In the genomic region with DNA sequence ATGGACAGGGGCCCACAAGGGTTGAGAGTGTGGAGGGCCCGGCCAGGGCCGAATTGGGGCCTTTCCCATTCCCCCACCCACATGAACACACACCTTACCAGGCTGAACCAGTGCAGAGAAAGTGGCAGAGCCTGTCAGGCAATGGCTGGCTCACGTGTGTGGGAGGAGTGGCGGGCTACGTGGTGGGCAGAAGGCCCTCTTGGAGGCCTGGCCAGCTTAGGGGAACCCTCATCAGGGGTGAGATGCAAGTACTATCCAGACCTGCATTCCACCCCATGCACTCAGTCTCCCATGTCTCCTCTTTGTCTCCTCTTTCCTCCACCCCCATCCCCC, we compare ENCODE assay signal across 8 cellular contexts. TPM values are rescaled to one million over a fixed set of nuclear protein-coding genes. Genes with fewer than 3 reads are reported as not detected.
DNase-seq lines count a peak whose midpoint lies in the region; ATAC-seq and TF ChIP-seq lines count a peak whose summit lies in the region.

No MANE protein-coding gene starts in this region.

- intact Hi-C loops in activated naive CD4-positive, alpha-beta T cell treated with anti-CD3 and anti-CD28 coated beads for 36 hours (cut with micrococcal nuclease) = no loop called here
- intact Hi-C loops in esophagus muscularis mucosa (cut with DNase I) = no loop called here

- no peaks in the 10 kb centered on the region for H4K20me1 ChIP-seq in neural cell (ENCODE audit: insufficient read depth)

- no peak overlapping the region for H2AFZ ChIP-seq in neural cell (ENCODE audit: low read depth, low read length)

- peaks cover 6% of the 10 kb centered on the region for H3K36me3 Mint-ChIP-seq in activated naive CD4-positive, alpha-beta T cell treated with anti-CD3 and anti-CD28 coated beads for 36 hours (ENCODE audit: low read depth)

- H3F3A ChIP-seq in neural cell (ENCODE audit: insufficient read depth, low read length, poor library complexity, severe bottlenecking) = no peaks in the 10 kb centered on the region

- no peak for DNase-seq in activated naive CD4-positive, alpha-beta T cell treated with anti-CD3 and anti-CD28 coated beads for 36 hours
- DNase-seq in activated naive CD4-positive, alpha-beta T cell (lab: John Stamatoyannopoulos, UW) = no peak
- DNase-seq in esophagus muscularis mucosa (ENCODE audit: extremely low spot score) (no peak), NCI-H510A (lab: John Stamatoyannopoulos, UW) (no peak), cortex of kidney (lab: John Stamatoyannopoulos, UW) (no peak)

- H3K79me2 ChIP-seq in neural cell (replicated peaks; ENCODE audit: insufficient read depth, low read length) = peaks cover 5% of the 10 kb centered on the region

- ATAC-seq in SK-N-SH treated with all-trans-retinoic acid at 6 μM for 48 hours (peak; percentile 46), HG03175 (IDR thresholded peaks at IDR 0.05; ENCODE audit: unreplicated experiment) (no peak)

- peaks cover 7% of the 10 kb centered on the region for H3K4me1 Mint-ChIP-seq in activated naive CD4-positive, alpha-beta T cell treated with anti-CD3 and anti-CD28 coated beads for 36 hours (ENCODE audit: low read depth)

- H3K9ac ChIP-seq in neural cell (ENCODE audit: low read length) = peak overlapping the region; percentile 86

- no peak for TF ChIP-seq RAD21 in neural cell (conservative IDR thresholded peaks at IDR 0.05)

- H3K27me3 Mint-ChIP-seq in activated naive CD4-positive, alpha-beta T cell treated with anti-CD3 and anti-CD28 coated beads for 36 hours (ENCODE audit: low read depth) = no peaks in the 10 kb centered on the region

- WGBS in esophagus muscularis mucosa = 51% methylated on average over 3 of the region's 5 CpGs

- H3K27ac ChIP-seq in esophagus muscularis mucosa (replicated peaks in 1 of 4) (peak overlapping the region; percentile 86 to 91 (median 88)), neural cell (ENCODE audit: low read length) (peak overlapping the region; percentile 78)

- H3K9me3 Mint-ChIP-seq in activated naive CD4-positive, alpha-beta T cell treated with anti-CD3 and anti-CD28 coated beads for 36 hours = no peaks in the 10 kb centered on the region

- no peaks in the 10 kb centered on the region for H3K27me3 ChIP-seq in esophagus muscularis mucosa
- H3K27me3 ChIP-seq in neural cell (ENCODE audit: insufficient read depth, low read depth, low read length) = no peaks in the 10 kb centered on the region

- H3K36me3 ChIP-seq in esophagus muscularis mucosa = peaks cover 0 to 6% (median 0%) of the 10 kb centered on the region in 4 donors
- no peaks in the 10 kb centered on the region for H3K36me3 ChIP-seq in neural cell (ENCODE audit: insufficient read depth, low read length)

- no peaks in the 10 kb centered on the region for H3K9me2 ChIP-seq in neural cell (ENCODE audit: insufficient read depth, low read length)

- H3K4me3 ChIP-seq in esophagus muscularis mucosa (peak overlapping the region; percentile 67 to 77 (median 68)), neural cell (ENCODE audit: low read length) (peak overlapping the region; percentile 75)

- peak overlapping the region; percentile 81 for H3K4me3 Mint-ChIP-seq in activated naive CD4-positive, alpha-beta T cell treated with anti-CD3 and anti-CD28 coated beads for 36 hours

- CTCF ChIA-PET in activated naive CD4-positive, alpha-beta T cell treated with anti-CD3 and anti-CD28 coated beads for 36 hours (lab: Charles Lee) = no interaction called here

- TF ChIP-seq CTCF in esophagus muscularis mucosa (IDR thresholded peaks at IDR 0.05) = no peak
- TF ChIP-seq CTCF in neural cell (IDR thresholded peaks at IDR 0.05; ENCODE audit: poor library complexity, severe bottlenecking) = no peak

- H3K9me3 ChIP-seq in esophagus muscularis mucosa (no peaks in the 10 kb centered on the region), neural cell (ENCODE audit: low read length) (no peaks in the 10 kb centered on the region)

- H3K27ac Mint-ChIP-seq in activated naive CD4-positive, alpha-beta T cell treated with anti-CD3 and anti-CD28 coated beads for 36 hours = no peak overlapping the region

- no peak for TF ChIP-seq EP300 in esophagus muscularis mucosa (IDR thresholded peaks at IDR 0.05)
- no peak for TF ChIP-seq EP300 in neural cell (conservative IDR thresholded peaks at IDR 0.05; ENCODE audit: poor library complexity, severe bottlenecking)

- H3K4me2 ChIP-seq in neural cell (ENCODE audit: low read length) = peak overlapping the region; percentile 25

- H3K4me1 ChIP-seq in esophagus muscularis mucosa = peaks cover 0 to 37% (median 10%) of the 10 kb centered on the region in 4 donors

- TF ChIP-seq POLR2A in esophagus muscularis mucosa (IDR thresholded peaks at IDR 0.05; ENCODE audit: low read depth) = no peak

TF ChIP-seq in SK-N-SH treated with all-trans-retinoic acid at 6 μM for 48 hours, 23 proteins besides CTCF, POLR2A, EP300 and RAD21 (continues in another document):
- TF ChIP-seq GLIS3 (CRISPR knock-in tag; IDR thresholded peaks at IDR 0.05) (no peak), ESRRG (CRISPR knock-in tag; IDR thresholded peaks at IDR 0.05) (no peak), ZNF70 (CRISPR knock-in tag; IDR thresholded peaks at IDR 0.05) (no peak), ZC3H10 (CRISPR knock-in tag; IDR thresholded peaks at IDR 0.05) (no peak), ZNF8 (CRISPR knock-in tag; IDR thresholded peaks at IDR 0.05) (no peak), ISL1 (CRISPR knock-in tag; IDR thresholded peaks at IDR 0.05) (no peak), RARB (CRISPR knock-in tag; IDR thresholded peaks at IDR 0.05) (no peak)
- TF ChIP-seq, protein P1, sequence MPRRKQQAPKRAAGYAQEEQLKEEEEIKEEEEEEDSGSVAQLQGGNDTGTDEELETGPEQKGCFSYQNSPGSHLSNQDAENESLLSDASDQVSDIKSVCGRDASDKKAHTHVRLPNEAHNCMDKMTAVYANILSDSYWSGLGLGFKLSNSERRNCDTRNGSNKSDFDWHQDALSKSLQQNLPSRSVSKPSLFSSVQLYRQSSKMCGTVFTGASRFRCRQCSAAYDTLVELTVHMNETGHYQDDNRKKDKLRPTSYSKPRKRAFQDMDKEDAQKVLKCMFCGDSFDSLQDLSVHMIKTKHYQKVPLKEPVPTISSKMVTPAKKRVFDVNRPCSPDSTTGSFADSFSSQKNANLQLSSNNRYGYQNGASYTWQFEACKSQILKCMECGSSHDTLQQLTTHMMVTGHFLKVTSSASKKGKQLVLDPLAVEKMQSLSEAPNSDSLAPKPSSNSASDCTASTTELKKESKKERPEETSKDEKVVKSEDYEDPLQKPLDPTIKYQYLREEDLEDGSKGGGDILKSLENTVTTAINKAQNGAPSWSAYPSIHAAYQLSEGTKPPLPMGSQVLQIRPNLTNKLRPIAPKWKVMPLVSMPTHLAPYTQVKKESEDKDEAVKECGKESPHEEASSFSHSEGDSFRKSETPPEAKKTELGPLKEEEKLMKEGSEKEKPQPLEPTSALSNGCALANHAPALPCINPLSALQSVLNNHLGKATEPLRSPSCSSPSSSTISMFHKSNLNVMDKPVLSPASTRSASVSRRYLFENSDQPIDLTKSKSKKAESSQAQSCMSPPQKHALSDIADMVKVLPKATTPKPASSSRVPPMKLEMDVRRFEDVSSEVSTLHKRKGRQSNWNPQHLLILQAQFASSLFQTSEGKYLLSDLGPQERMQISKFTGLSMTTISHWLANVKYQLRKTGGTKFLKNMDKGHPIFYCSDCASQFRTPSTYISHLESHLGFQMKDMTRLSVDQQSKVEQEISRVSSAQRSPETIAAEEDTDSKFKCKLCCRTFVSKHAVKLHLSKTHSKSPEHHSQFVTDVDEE (CRISPR knock-in tag; IDR thresholded peaks at IDR 0.05) = no peak

TF ChIP-seq in neural cell, 6 proteins besides CTCF, POLR2A, EP300 and RAD21:
- TF ChIP-seq EZH2 (IDR thresholded peaks at IDR 0.05; ENCODE audit: borderline replicate concordance, insufficient read depth, low read length, poor library complexity, severe bottlenecking) (no peak), POLR2AphosphoS5 (IDR thresholded peaks at IDR 0.05) (no peak), MXI1 (conservative IDR thresholded peaks at IDR 0.05; ENCODE audit: poor library complexity, severe bottlenecking) (no peak), SMC3 (conservative IDR thresholded peaks at IDR 0.05; ENCODE audit: poor library complexity) (no peak), TAF1 (IDR thresholded peaks at IDR 0.05; ENCODE audit: low read depth) (no peak)
- TF ChIP-seq, protein P2, sequence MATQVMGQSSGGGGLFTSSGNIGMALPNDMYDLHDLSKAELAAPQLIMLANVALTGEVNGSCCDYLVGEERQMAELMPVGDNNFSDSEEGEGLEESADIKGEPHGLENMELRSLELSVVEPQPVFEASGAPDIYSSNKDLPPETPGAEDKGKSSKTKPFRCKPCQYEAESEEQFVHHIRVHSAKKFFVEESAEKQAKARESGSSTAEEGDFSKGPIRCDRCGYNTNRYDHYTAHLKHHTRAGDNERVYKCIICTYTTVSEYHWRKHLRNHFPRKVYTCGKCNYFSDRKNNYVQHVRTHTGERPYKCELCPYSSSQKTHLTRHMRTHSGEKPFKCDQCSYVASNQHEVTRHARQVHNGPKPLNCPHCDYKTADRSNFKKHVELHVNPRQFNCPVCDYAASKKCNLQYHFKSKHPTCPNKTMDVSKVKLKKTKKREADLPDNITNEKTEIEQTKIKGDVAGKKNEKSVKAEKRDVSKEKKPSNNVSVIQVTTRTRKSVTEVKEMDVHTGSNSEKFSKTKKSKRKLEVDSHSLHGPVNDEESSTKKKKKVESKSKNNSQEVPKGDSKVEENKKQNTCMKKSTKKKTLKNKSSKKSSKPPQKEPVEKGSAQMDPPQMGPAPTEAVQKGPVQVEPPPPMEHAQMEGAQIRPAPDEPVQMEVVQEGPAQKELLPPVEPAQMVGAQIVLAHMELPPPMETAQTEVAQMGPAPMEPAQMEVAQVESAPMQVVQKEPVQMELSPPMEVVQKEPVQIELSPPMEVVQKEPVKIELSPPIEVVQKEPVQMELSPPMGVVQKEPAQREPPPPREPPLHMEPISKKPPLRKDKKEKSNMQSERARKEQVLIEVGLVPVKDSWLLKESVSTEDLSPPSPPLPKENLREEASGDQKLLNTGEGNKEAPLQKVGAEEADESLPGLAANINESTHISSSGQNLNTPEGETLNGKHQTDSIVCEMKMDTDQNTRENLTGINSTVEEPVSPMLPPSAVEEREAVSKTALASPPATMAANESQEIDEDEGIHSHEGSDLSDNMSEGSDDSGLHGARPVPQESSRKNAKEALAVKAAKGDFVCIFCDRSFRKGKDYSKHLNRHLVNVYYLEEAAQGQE (IDR thresholded peaks at IDR 0.05; ENCODE audit: borderline replicate concordance) = no peak

RNA-seq across cellular contexts. Expression of a gene that starts 1.0 kb away (rescaled TPM):
- 10 to 100 TPM; 13.1 to 14.2 TPM for total RNA-seq in activated naive CD4-positive, alpha-beta T cell treated with anti-CD3 and anti-CD28 coated beads for 36 hours
- total RNA-seq in esophagus muscularis mucosa = 100 to 1,000 TPM; 343 to 818 (median 418) TPM
- polyA plus RNA-seq in neural cell = 121 and 130 TPM in 2 replicates
- 59.4 and 74.6 TPM in 2 replicates for polyA minus RNA-seq in neural cell

RNA-seq across cellular contexts. Expression of a gene that starts 21.5 kb away (rescaled TPM):
- total RNA-seq in activated naive CD4-positive, alpha-beta T cell treated with anti-CD3 and anti-CD28 coated beads for 36 hours = 1 to 10 TPM; 4.4 to 6.2 TPM
- total RNA-seq in esophagus muscularis mucosa = 100 to 1,000 TPM; 108 to 218 (median 150) TPM
- 38.2 and 42.5 TPM in 2 replicates for polyA plus RNA-seq in neural cell
- polyA minus RNA-seq in neural cell = 11.0 and 15.4 TPM in 2 replicates

RNA-seq across cellular contexts. Expression of a gene that starts 42.5 kb away (rescaled TPM):
- total RNA-seq in activated naive CD4-positive, alpha-beta T cell treated with anti-CD3 and anti-CD28 coated beads for 36 hours = 1 to 10 TPM; 6.9 to 7.1 TPM
- total RNA-seq in esophagus muscularis mucosa = 100 to 1,000 TPM; 192 to 287 (median 217) TPM
- 89.4 and 101 TPM in 2 replicates for polyA plus RNA-seq in neural cell
- polyA minus RNA-seq in neural cell = 33.8 and 35.1 TPM in 2 replicates

Comparison
In these comparisons a context has a peak if more than half of its experiments do, and no peak if none do; other contexts are left out.
1. RNA of a gene that starts 1.0 kb away (total RNA-seq): 343 to 818 TPM in esophagus muscularis mucosa; 13.1 to 14.2 TPM in activated naive CD4-positive, alpha-beta T cell treated with anti-CD3 and anti-CD28 coated beads for 36 hours; every median in the first group is over 10 times any median in the second.
2. RNA of a gene that starts 21.5 kb away (total RNA-seq): 108 to 218 TPM in esophagus muscularis mucosa; 4.4 to 6.2 TPM in activated naive CD4-positive, alpha-beta T cell treated with anti-CD3 and anti-CD28 coated beads for 36 hours; every median in the first group is over 10 times any median in the second.
3. RNA of a gene that starts 42.5 kb away (total RNA-seq): 192 to 287 TPM in esophagus muscularis mucosa; 6.9 to 7.1 TPM in activated naive CD4-positive, alpha-beta T cell treated with anti-CD3 and anti-CD28 coated beads for 36 hours; every median in the first group is over 10 times any median in the second.